In genomic region chr9:81801190-81801589, GRCh38 we compare ENCODE assay signal across 19 cellular contexts.
A peak's percentile ranks its signal among the peaks of the same experiment; 100 is the strongest.
DNase-seq lines count a peak whose midpoint lies in the region; ATAC-seq and TF ChIP-seq lines count a peak whose summit lies in the region.
"Had no signal": no experiment of that assay in that cellular context is flagged by ENCODE, and none has a peak within 500 bp of the region (broad histone marks: within the 10 kb centered on the region; RNA-seq: fewer than 3 reads in every experiment).

No MANE protein-coding gene starts in this region.

- H3K27ac ChIP-seq in brain microvascular endothelial cell (no peak overlapping the region), right atrium auricular region (no peak overlapping the region)
- H3K27ac ChIP-seq: body of pancreas, KMS-11, neural progenitor cell, vagina had no signal

- TF ChIP-seq CTCF in brain microvascular endothelial cell (IDR thresholded peaks at IDR 0.05; ENCODE audit: low read depth, low read length, missing control alignments) (no peak), right atrium auricular region (IDR thresholded peaks at IDR 0.05) (no peak)

- in situ Hi-C loops in brain microvascular endothelial cell (cut with HindIII; ENCODE audit: low pct_ligation_motif_present, low sequenced_read_pairs), result no loop called here

- no peak for ATAC-seq in GM18519 (IDR thresholded peaks at IDR 0.05; ENCODE audit: low FRiP score, unreplicated experiment)
- ATAC-seq in HG03354 (IDR thresholded peaks at IDR 0.05; ENCODE audit: poor library complexity, severe bottlenecking, unreplicated experiment), result no peak
- ATAC-seq in HG03457 (IDR thresholded peaks at IDR 0.05; ENCODE audit: unreplicated experiment), result no peak
- ATAC-seq: body of pancreas, right cardiac atrium had no signal

- H3K9me3 ChIP-seq in right atrium auricular region, result no peaks in the 10 kb centered on the region
- H3K9me3 ChIP-seq: body of pancreas, vagina had no signal

- H3K27me3 ChIP-seq in brain microvascular endothelial cell (replicated peaks), result no peaks in the 10 kb centered on the region
- no peaks in the 10 kb centered on the region for H3K27me3 ChIP-seq in right atrium auricular region
- H3K27me3 ChIP-seq: body of pancreas, neural progenitor cell, vagina had no signal

- DNase-seq in A172 (ENCODE audit: low spot score), result peak; percentile 94
- DNase-seq in GM03348 (ENCODE audit: low spot score), result peak; percentile 48
- DNase-seq in NCI-H1417 treated with DMSO at 0.1 percent for 48 hours (lab: John Stamatoyannopoulos, UW), result peak; percentile 14
- peak; percentile 37 for DNase-seq in brain microvascular endothelial cell
- DNase-seq in right atrium auricular region (ENCODE audit: low spot score), result no peak
- DNase-seq: activated CD8-positive, alpha-beta memory T cell treated with anti-CD3 and anti-CD28 coated beads, Interleukin-2, amount 50 U/mL, for 4 hours; activated naive CD4-positive, alpha-beta T cell treated with Interleukin-2 at 50 U/mL for 16 hours; body of pancreas; CD8-positive, alpha-beta memory T cell; dermis blood vessel endothelial cell; NCI-H1105 treated with DMSO at 0.1 percent for 48 hours; right cardiac atrium; SIG-M5 had no signal

- H3K4me3 ChIP-seq in brain microvascular endothelial cell (ENCODE audit: low read depth, low read length) (no peak overlapping the region), right atrium auricular region (no peak overlapping the region)
- H3K4me3 ChIP-seq: body of pancreas, neural progenitor cell, vagina had no signal

- no peaks in the 10 kb centered on the region for H3K36me3 ChIP-seq in brain microvascular endothelial cell (replicated peaks)
- H3K36me3 ChIP-seq in right atrium auricular region, result no peaks in the 10 kb centered on the region
- H3K36me3 ChIP-seq: neural progenitor cell, vagina had no signal

- H3K4me1 ChIP-seq in right atrium auricular region, result no peaks in the 10 kb centered on the region
- H3K4me1 ChIP-seq: body of pancreas, neural progenitor cell, vagina had no signal
